In genomic region chr5:154487541-154487940, GRCh38 we compare ENCODE assay signal across 11 cellular contexts. TPM values are rescaled to one million over a fixed set of nuclear protein-coding genes. Genes with fewer than 3 reads are reported as not detected.
DNase-seq lines count a peak whose midpoint lies in the region; ATAC-seq and TF ChIP-seq lines count a peak whose summit lies in the region.
"Had no signal": no experiment of that assay in that cellular context is flagged by ENCODE, and none has a peak within 500 bp of the region (broad histone marks: within the 10 kb centered on the region; RNA-seq: fewer than 3 reads in every experiment).

No MANE protein-coding gene starts in this region.

- intact Hi-C loops in stomach (cut with DNase I; ENCODE audit: low total_unique reads), result no loop called here

- no peak for TF ChIP-seq CTCF in stomach (IDR thresholded peaks at IDR 0.05)

- peak; percentile 99 for ATAC-seq in GM21723 (IDR thresholded peaks at IDR 0.05; ENCODE audit: unreplicated experiment)
- ATAC-seq in HG03460 (IDR thresholded peaks at IDR 0.05; ENCODE audit: unreplicated experiment), result peak; percentile 98

- 21 to 39% (median 30%) methylated on average over 2 of the region's 2 CpGs for WGBS in stomach, 5 donors

- no peak for TF ChIP-seq POLR2A in stomach (IDR thresholded peaks at IDR 0.05)

- H3K4me3 ChIP-seq in stomach (no peak overlapping the region), H7 (ENCODE audit: insufficient read depth, low read depth, low read length) (no peak overlapping the region)
- H3K4me3 ChIP-seq: uterus had no signal

- H3K27me3 ChIP-seq in stomach, result peaks cover 14 to 99% (median 64%) of the 10 kb centered on the region in 3 donors
- peaks cover 60% of the 10 kb centered on the region for H3K27me3 ChIP-seq in H7 (ENCODE audit: control insufficient read depth, insufficient read depth, low read length)

- no peak overlapping the region for H3K27ac ChIP-seq in stomach
- H3K27ac ChIP-seq: uterus had no signal

- H3K36me3 ChIP-seq in stomach, result no peaks in the 10 kb centered on the region
- H3K36me3 ChIP-seq in H7 (replicated peaks; ENCODE audit: control insufficient read depth, insufficient read depth, low read length), result no peaks in the 10 kb centered on the region
- H3K36me3 ChIP-seq: uterus had no signal

- no peak for TF ChIP-seq EP300 in stomach (IDR thresholded peaks at IDR 0.05)

- peaks cover 0 to 18% (median 9%) of the 10 kb centered on the region in 4 donors for H3K4me1 ChIP-seq in stomach
- H3K4me1 ChIP-seq: uterus had no signal

- DNase-seq in activated CD4-positive, alpha-beta T cell treated with anti-CD3 and anti-CD28 coated beads for 48 hours, result peak; percentile 76
- no peak for DNase-seq in activated CD4-positive, alpha-beta T cell treated with anti-CD3 and anti-CD28 coated beads for 1 hour
- DNase-seq in stimulated activated CD4-positive, alpha-beta T cell treated with anti-CD3 and anti-CD28 coated beads, TNF-alpha, amount 100 ng/mL, for 24 hours (ENCODE audit: low read depth in 3 of 3), result peak; percentile 36 to 62 (median 37)
- DNase-seq in stomach, result no peak
- no peak for DNase-seq in inferior parietal cortex (ENCODE audit: extremely low spot score)
- no peak for DNase-seq in H7
- DNase-seq: NCI-H1694 treated with DMSO at 0.1 percent for 48 hours, uterus had no signal

- H3K9me3 ChIP-seq in stomach, result no peaks in the 10 kb centered on the region
- H3K9me3 ChIP-seq: uterus had no signal

RNA-seq across cellular contexts. Expression of gene HAND1, which starts 9.5 kb away (rescaled TPM):
- 10 to 100 TPM in 1 of 5 donors, not detected in 4; 32.2 TPM for total RNA-seq in stomach
- polyA plus RNA-seq in stomach, result not detected
- not detected in 2 replicates for total RNA-seq in H7 (2014; rRNA removed; shearing (Covaris generic))
- total RNA-seq: pulmonary artery endothelial cell had no signal

RNA-seq across cellular contexts. Expression of gene SAP30L, which starts 41.7 kb away (rescaled TPM):
- total RNA-seq in stomach, result 10 to 100 TPM; 15.8 to 51.0 (median 30.3) TPM
- polyA plus RNA-seq in stomach, result 10 to 100 TPM; 13.9 to 20.0 (median 14.7) TPM
- total RNA-seq in H7 (2014; rRNA removed; shearing (Covaris generic)), result 14.3 and 22.3 TPM in 2 replicates

Comparison
In these comparisons a context has a peak if more than half of its experiments do, and no peak if none do; other contexts are left out.
1. DNase-seq: peak in activated CD4-positive, alpha-beta T cell treated with anti-CD3 and anti-CD28 coated beads for 48 hours (single experiment) and stimulated activated CD4-positive, alpha-beta T cell treated with anti-CD3 and anti-CD28 coated beads, TNF-alpha, amount 100 ng/mL, for 24 hours (3 of 3); none in activated CD4-positive, alpha-beta T cell treated with anti-CD3 and anti-CD28 coated beads for 1 hour (single experiment), stomach (single experiment), inferior parietal cortex (single experiment) and H7 (single experiment).